8 cellular contexts compared by ENCODE assay signal in genomic region chr19:14117668-14118164, GRCh38.
DNase-seq lines count a peak whose midpoint lies in the region; ATAC-seq lines count a peak whose summit lies in the region.

Gene PRKACA, minus strand, starts transcription at chr19:14117762. Its CDS starts 215 bp downstream, at chr19:14117547.

- DNase-seq in COR-L47 (lab: John Stamatoyannopoulos, UW) (peak; percentile 98), NT2/D1 (ENCODE audit: low read depth, low spot score) (peak; percentile 99), medulla oblongata (ENCODE audit: extremely low spot score) (peak; percentile 99)
- DNase-seq in activated CD8-positive, alpha-beta memory T cell treated with anti-CD3 and anti-CD28 coated beads for 48 hours (ENCODE audit: low read depth in 2 of 3, low spot score in 2 of 3), result peak; percentile 90 to 99 (median 93)
- DNase-seq in effector memory CD8-positive, alpha-beta T cell, result peak; percentile 95 to 98 (median 97)
- DNase-seq in stimulated activated CD4-positive, alpha-beta T cell treated with anti-CD3 and anti-CD28 coated beads, TNF-alpha, amount 100 ng/mL, for 48 hours (ENCODE audit: low read depth in 3 of 3), result peak; percentile 95 to 98 (median 95)

- H3K4me3 ChIP-seq in HUES48 (ENCODE audit: low read depth, low read length), result peak within 1 kb of the TSS; percentile 71
- peak within 1 kb of the TSS; percentile 72 for H3K4me3 ChIP-seq in NT2/D1 (ENCODE audit: insufficient read length, low read depth)

- no peaks in the 10 kb centered on the region for H3K27me3 ChIP-seq in HUES48 (ENCODE audit: control insufficient read depth, insufficient read depth, low read length)
- no peaks in the 10 kb centered on the region for H3K27me3 ChIP-seq in NT2/D1 (ENCODE audit: insufficient read depth, insufficient read length)

- peak within 1 kb of the TSS; percentile 93 to 96 for H3K4me3 Mint-ChIP-seq in effector memory CD8-positive, alpha-beta T cell

- H3K27me3 Mint-ChIP-seq in effector memory CD8-positive, alpha-beta T cell, result no peaks in the 10 kb centered on the region

- peak within 1 kb of the TSS; percentile 83 for H3K27ac ChIP-seq in HUES48 (ENCODE audit: low read depth, low read length)

- H3K27ac Mint-ChIP-seq in effector memory CD8-positive, alpha-beta T cell, result peak within 1 kb of the TSS; percentile 91 to 95

- H3K36me3 ChIP-seq in HUES48 (ENCODE audit: control insufficient read depth, insufficient read depth, low read length) (peaks cover 13% of the 10 kb centered on the region), NT2/D1 (ENCODE audit: insufficient read depth, insufficient read length, low read length) (peaks cover 24% of the 10 kb centered on the region)

- H3K9ac ChIP-seq in HUES48 (ENCODE audit: low read depth, low read length) (peak within 1 kb of the TSS; percentile 53; the same call in 1 of the 2 replicates), NT2/D1 (ENCODE audit: insufficient read length, low read depth) (peak within 1 kb of the TSS; percentile 89)

- ATAC-seq in GM21423 (IDR thresholded peaks at IDR 0.05; ENCODE audit: unreplicated experiment), result peak; percentile 90
- peak; percentile 89 for ATAC-seq in effector memory CD8-positive, alpha-beta T cell (replicated peaks)

- H3K9me3 ChIP-seq in HUES48 (ENCODE audit: control insufficient read depth, insufficient read depth, low read length) (no peaks in the 10 kb centered on the region), NT2/D1 (ENCODE audit: insufficient read depth, low read length) (no peaks in the 10 kb centered on the region)

- H3K36me3 Mint-ChIP-seq in effector memory CD8-positive, alpha-beta T cell (ENCODE audit: insufficient read depth), result peaks cover 26% of the 10 kb centered on the region

- H3K4me1 Mint-ChIP-seq in effector memory CD8-positive, alpha-beta T cell (ENCODE audit: low read depth in 2 of 2), result peaks cover 24 to 28% of the 10 kb centered on the region in 2 donors

- no peaks in the 10 kb centered on the region for H3K9me3 Mint-ChIP-seq in effector memory CD8-positive, alpha-beta T cell

- H3K4me1 ChIP-seq in HUES48 (ENCODE audit: control insufficient read depth, insufficient read depth, low read length), result peaks cover 20% of the 10 kb centered on the region
- peaks cover 15% of the 10 kb centered on the region for H3K4me1 ChIP-seq in NT2/D1 (ENCODE audit: insufficient read depth, insufficient read length)

Comparison
In these comparisons a context has a peak if more than half of its experiments do, and no peak if none do; other contexts are left out.
1. Peak in every context shown above with its lines: DNase-seq, ATAC-seq, H3K4me3 ChIP-seq and H3K27ac ChIP-seq.